8 cellular contexts compared by ENCODE assay signal in genomic region chr18:36187826-36188721, GRCh38. TPM values are rescaled to one million over a fixed set of nuclear protein-coding genes. Genes with fewer than 3 reads are reported as not detected.
DNase-seq lines count a peak whose midpoint lies in the region; ATAC-seq and TF ChIP-seq lines count a peak whose summit lies in the region.

No MANE protein-coding gene starts in this region.

- no peak for ATAC-seq in SK-N-SH treated with all-trans-retinoic acid at 6 μM for 48 hours
- ATAC-seq in GM18520 (IDR thresholded peaks at IDR 0.05; ENCODE audit: unreplicated experiment), result no peak

- TF ChIP-seq RAD21 in SK-N-SH (IDR thresholded peaks at IDR 0.05; ENCODE audit: low read length), result no peak

- H3K4me3 ChIP-seq in SK-N-SH (ENCODE audit: low read depth in 2 of 2, low read length in 1 of 2) (peak overlapping the region; percentile 76 to 80), NT2/D1 (ENCODE audit: insufficient read length, low read depth) (peak overlapping the region; percentile 63), epithelial cell of proximal tubule (ENCODE audit: low read depth, low read length) (peak overlapping the region; percentile 83)

- H3K4me1 ChIP-seq in SK-N-SH (ENCODE audit: control insufficient read depth in 1 of 2, insufficient read depth in 2 of 2, low read depth in 1 of 2, low read length in 1 of 2), result peaks cover 0 to 7% of the 10 kb centered on the region in 2 experiments; a peak in 1 of 4 replicates
- peaks cover 3% of the 10 kb centered on the region for H3K4me1 ChIP-seq in NT2/D1 (ENCODE audit: insufficient read depth, insufficient read length)

- H3K9ac ChIP-seq in SK-N-SH (peak overlapping the region; percentile 84), NT2/D1 (ENCODE audit: insufficient read length, low read depth) (peak overlapping the region; percentile 85)

- WGBS in SK-N-SH (ENCODE audit: low lambda C conversion rate), result 83% methylated on average over 37 of the region's 43 CpGs

- no peak for TF ChIP-seq CTCF in SK-N-SH (IDR thresholded peaks at IDR 0.05)
- TF ChIP-seq CTCF in epithelial cell of proximal tubule (conservative IDR thresholded peaks at IDR 0.05; ENCODE audit: low read depth, low read length), result no peak
- no peak for TF ChIP-seq CTCF in nephron (IDR thresholded peaks at IDR 0.05; ENCODE audit: unreplicated experiment in 3 of 3)

- H3K27me3 Mint-ChIP-seq in nephron (ENCODE audit: low read depth), result peaks cover 54% of the 10 kb centered on the region

- DNase-seq in SK-N-SH (no peak), NT2/D1 (ENCODE audit: low read depth, low spot score) (no peak), epithelial cell of proximal tubule (ENCODE audit: low read depth) (no peak), cerebellum (ENCODE audit: low spot score) (no peak), mucosa of gallbladder (ENCODE audit: low spot score) (no peak)

- no peaks in the 10 kb centered on the region for H3K9me3 ChIP-seq in SK-N-SH
- no peaks in the 10 kb centered on the region for H3K9me3 ChIP-seq in NT2/D1 (ENCODE audit: insufficient read depth, low read length)

- H2AFZ ChIP-seq in SK-N-SH (ENCODE audit: low read depth), result peak overlapping the region; percentile 100

- H3K27me3 ChIP-seq in SK-N-SH (ENCODE audit: insufficient read depth) (no peaks in the 10 kb centered on the region), NT2/D1 (ENCODE audit: insufficient read depth, insufficient read length) (peaks cover 36% of the 10 kb centered on the region)

- no peaks in the 10 kb centered on the region for H3K9me3 Mint-ChIP-seq in nephron

- H4K20me1 ChIP-seq in SK-N-SH (ENCODE audit: insufficient read depth), result no peaks in the 10 kb centered on the region

- H3K27ac Mint-ChIP-seq in nephron, result no peak overlapping the region

- no peaks in the 10 kb centered on the region for H3K36me3 Mint-ChIP-seq in nephron (ENCODE audit: low read depth)

- H3K4me2 ChIP-seq in SK-N-SH, result peak overlapping the region; percentile 94

- no peaks in the 10 kb centered on the region for H3K79me2 ChIP-seq in SK-N-SH (ENCODE audit: insufficient read depth)

- H3K36me3 ChIP-seq in SK-N-SH (replicated peaks in 1 of 2; ENCODE audit: control insufficient read depth in 1 of 2, insufficient read depth in 2 of 2, low read length in 1 of 2) (no peaks in the 10 kb centered on the region), NT2/D1 (ENCODE audit: insufficient read depth, insufficient read length, low read length) (no peaks in the 10 kb centered on the region)

- CTCF ChIA-PET in SK-N-SH (lab: Yijun Ruan, JAX), result interaction anchor here (1.4 kb wide), 1 partner anchor 96 kb away, joined by 4 read pairs; no protein-coding TSS in a partner anchor

- no peaks in the 10 kb centered on the region for H3K9me2 ChIP-seq in SK-N-SH

- peak overlapping the region; percentile 86 to 88 (median 88) for H3K4me3 Mint-ChIP-seq in nephron

- peaks cover 17% of the 10 kb centered on the region for H3K4me1 Mint-ChIP-seq in nephron

- no peak for TF ChIP-seq EP300 in SK-N-SH (IDR thresholded peaks at IDR 0.05; ENCODE audit: borderline replicate concordance in 1 of 2, low read depth in 1 of 2, low read length in 1 of 2)

- no peaks in the 10 kb centered on the region for H3F3A ChIP-seq in SK-N-SH (replicated peaks; ENCODE audit: insufficient read depth)

- H3K27ac ChIP-seq in SK-N-SH (ENCODE audit: low read depth in 2 of 2, low read length in 1 of 2), result no peak overlapping the region

- POLR2A ChIA-PET in SK-N-SH (lab: Yijun Ruan, JAX), result no interaction called here

TF ChIP-seq in SK-N-SH, 30 proteins besides CTCF, POLR2A, EP300 and RAD21 (continues in another document):
- TF ChIP-seq EZH2phosphoT487 (IDR thresholded peaks at IDR 0.05; ENCODE audit: borderline replicate concordance, low read depth) (no peak), PBX3 (IDR thresholded peaks at IDR 0.05) (no peak), USF1 (IDR thresholded peaks at IDR 0.05; ENCODE audit: borderline replicate concordance, low read depth) (no peak), ZBTB33 (IDR thresholded peaks at IDR 0.05; ENCODE audit: borderline replicate concordance, low read depth) (no peak), POLR2AphosphoS5 (IDR thresholded peaks at IDR 0.05; ENCODE audit: low read depth, low read length) (no peak)

TF ChIP-seq in SK-N-SH treated with all-trans-retinoic acid at 6 μM for 48 hours, 23 proteins besides CTCF, POLR2A, EP300 and RAD21 (continues in another document):
- TF ChIP-seq ZC3H10 (CRISPR knock-in tag; IDR thresholded peaks at IDR 0.05), result no peak
- no peak for TF ChIP-seq TCF4 (CRISPR knock-in tag; IDR thresholded peaks at IDR 0.05; ENCODE audit: borderline replicate concordance)
- TF ChIP-seq ESRRG (CRISPR knock-in tag; IDR thresholded peaks at IDR 0.05), result no peak
- no peak for TF ChIP-seq ZFP30 (CRISPR knock-in tag; IDR thresholded peaks at IDR 0.05)
- TF ChIP-seq TSHZ2 (CRISPR knock-in tag; IDR thresholded peaks at IDR 0.05), result no peak
- no peak for TF ChIP-seq ISL1 (CRISPR knock-in tag; IDR thresholded peaks at IDR 0.05)
- TF ChIP-seq POU6F1 (CRISPR knock-in tag; IDR thresholded peaks at IDR 0.05; ENCODE audit: borderline replicate concordance, low read depth), result no peak
- TF ChIP-seq ZNF70 (CRISPR knock-in tag; IDR thresholded peaks at IDR 0.05), result no peak
- TF ChIP-seq TOX (CRISPR knock-in tag; IDR thresholded peaks at IDR 0.05; ENCODE audit: borderline replicate concordance), result no peak
- no peak for TF ChIP-seq ZNF565 (CRISPR knock-in tag; conservative IDR thresholded peaks at IDR 0.05; ENCODE audit: low read depth)
- no peak for TF ChIP-seq PPARA (CRISPR knock-in tag; IDR thresholded peaks at IDR 0.05; ENCODE audit: borderline replicate concordance)
- no peak for TF ChIP-seq ARNTL (CRISPR knock-in tag; IDR thresholded peaks at IDR 0.05; ENCODE audit: borderline replicate concordance, low read depth)
- no peak for TF ChIP-seq OSR1 (CRISPR knock-in tag; IDR thresholded peaks at IDR 0.05)
- no peak for TF ChIP-seq SNAI2 (CRISPR knock-in tag; IDR thresholded peaks at IDR 0.05)

RNA-seq across cellular contexts. Expression of gene MOCOS, which starts 0.8 kb away (rescaled TPM):
- 1.2 TPM in 2 replicates for polyA plus RNA-seq in SK-N-SH (2012; rRNA removed)
- 0.85 and 0.87 TPM in 2 replicates for polyA plus RNA-seq in SK-N-SH (2012; cell fraction: cytosol; rRNA removed)
- polyA plus RNA-seq in SK-N-SH (2012; cell fraction: nucleus; rRNA removed), result 1.3 and 1.8 TPM in 2 replicates
- total RNA-seq in epithelial cell of proximal tubule (5.7 and 14.8 TPM in 2 replicates), cerebellum (0.09 TPM), mucosa of gallbladder (7.5 TPM)

RNA-seq across cellular contexts. Expression of gene ELP2, which starts 58.4 kb away (rescaled TPM):
- polyA plus RNA-seq in SK-N-SH (2012; rRNA removed), result 38.3 and 48.5 TPM in 2 replicates
- 44.1 and 46.4 TPM in 2 replicates for polyA plus RNA-seq in SK-N-SH (2012; cell fraction: cytosol; rRNA removed)
- 106 TPM in 2 replicates for polyA plus RNA-seq in SK-N-SH (2012; cell fraction: nucleus; rRNA removed)
- 45.1 and 46.1 TPM in 2 replicates for total RNA-seq in epithelial cell of proximal tubule
- 134 TPM for total RNA-seq in cerebellum
- total RNA-seq in mucosa of gallbladder, result 65.5 TPM

RNA-seq across cellular contexts. Expression of gene SLC39A6, which starts 58.9 kb away (rescaled TPM):
- 67.4 and 112 TPM in 2 replicates for polyA plus RNA-seq in SK-N-SH (2012; rRNA removed)
- polyA plus RNA-seq in SK-N-SH (2012; cell fraction: cytosol; rRNA removed), result 78.0 and 94.7 TPM in 2 replicates
- 19.6 and 56.6 TPM in 2 replicates for polyA plus RNA-seq in SK-N-SH (2012; cell fraction: nucleus; rRNA removed)
- total RNA-seq in epithelial cell of proximal tubule, result 66.8 and 83.7 TPM in 2 replicates
- total RNA-seq in cerebellum, result 160 TPM
- 35.0 TPM for total RNA-seq in mucosa of gallbladder
